21 cellular contexts compared by ENCODE assay signal in the genomic region with DNA sequence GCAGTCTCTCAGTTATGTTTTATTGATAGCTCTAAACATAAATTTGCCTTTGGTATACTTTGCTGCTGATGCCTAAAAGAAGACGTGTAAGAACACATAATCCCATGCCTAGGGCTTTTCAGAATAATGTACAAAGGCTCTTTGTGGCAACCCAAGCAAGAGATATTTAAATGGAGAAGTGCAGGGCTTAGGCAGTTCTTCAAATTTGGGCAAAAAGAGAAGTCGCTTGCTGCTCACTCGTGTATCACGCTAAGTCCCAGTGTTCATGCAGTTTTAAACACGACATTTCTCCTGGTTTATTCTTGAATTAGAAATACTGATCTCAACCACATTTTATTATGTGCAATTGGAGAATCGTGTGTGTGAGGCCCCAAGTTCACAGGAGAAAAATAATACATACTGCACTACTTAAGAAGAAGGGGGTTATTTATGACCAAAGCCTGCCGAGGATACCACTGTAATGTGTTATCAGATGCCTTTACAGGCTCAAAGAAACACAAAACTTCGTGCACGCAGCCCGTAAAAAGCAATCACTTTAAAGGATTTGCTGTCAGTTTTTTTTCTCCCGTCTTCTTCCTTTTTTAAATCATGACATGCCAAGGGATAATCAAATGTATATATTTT. TPM values are rescaled to one million over a fixed set of nuclear protein-coding genes. Genes with fewer than 3 reads are reported as not detected.
"Had no signal": no experiment of that assay in that cellular context is flagged by ENCODE, and none has a peak within 500 bp of the region (broad histone marks: within the 10 kb centered on the region; RNA-seq: fewer than 3 reads in every experiment).

No MANE protein-coding gene starts in this region.

- H3K27ac Mint-ChIP-seq: activated naive CD4-positive, alpha-beta T cell treated with anti-CD3 and anti-CD28 coated beads, Interleukin-2, amount 50 U/mL, for 72 hours; memory B cell; naive thymus-derived CD8-positive, alpha-beta T cell; stimulated activated naive CD8-positive, alpha-beta T cell treated with anti-CD3 and anti-CD28 coated beads, Interleukin-15, amount 100 ng/mL, for 72 hours had no signal

- H3K4me3 Mint-ChIP-seq: memory B cell; naive thymus-derived CD8-positive, alpha-beta T cell; stimulated activated naive CD8-positive, alpha-beta T cell treated with anti-CD3 and anti-CD28 coated beads, Interleukin-15, amount 100 ng/mL, for 72 hours had no signal

- H3K9me3 ChIP-seq: adrenal gland, breast epithelium, heart left ventricle, pancreas, right lobe of liver, suprapubic skin, transverse colon had no signal

- ATAC-seq: activated naive CD4-positive, alpha-beta T cell treated with anti-CD3 and anti-CD28 coated beads, Interleukin-2, amount 50 U/mL, for 72 hours; heart left ventricle; left ventricle myocardium superior; naive thymus-derived CD8-positive, alpha-beta T cell; pancreas; right lobe of liver; stimulated activated naive CD8-positive, alpha-beta T cell treated with anti-CD3 and anti-CD28 coated beads, Interleukin-15, amount 100 ng/mL, for 72 hours had no signal

- H3K4me3 ChIP-seq: adrenal gland, breast epithelium, coronary artery, heart left ventricle, pancreas, right lobe of liver, smooth muscle cell, suprapubic skin, transverse colon had no signal

- H3K36me3 ChIP-seq: adrenal gland, breast epithelium, heart left ventricle, pancreas, right lobe of liver, suprapubic skin, transverse colon, WERI-Rb-1 had no signal

- H3K4me1 ChIP-seq: adrenal gland, breast epithelium, heart left ventricle, pancreas, right lobe of liver, suprapubic skin, transverse colon had no signal

- DNase-seq: activated CD4-positive, alpha-beta T cell treated with anti-CD3 and anti-CD28 coated beads for 1 hour; activated gamma-delta T cell; adrenal gland; heart left ventricle; kidney glomerular epithelial cell; left ventricle myocardium superior; naive thymus-derived CD8-positive, alpha-beta T cell; pancreas; right lobe of liver; stimulated activated CD4-positive, alpha-beta T cell treated with anti-CD3 and anti-CD28 coated beads, Interleukin-4, amount 100 ng/mL, for 1 hour; stimulated activated naive CD8-positive, alpha-beta T cell treated with anti-CD3 and anti-CD28 coated beads, Interleukin-15, amount 100 ng/mL, for 72 hours; transverse colon; WERI-Rb-1 had no signal

- H3K4me1 Mint-ChIP-seq: memory B cell; naive thymus-derived CD8-positive, alpha-beta T cell; stimulated activated naive CD8-positive, alpha-beta T cell treated with anti-CD3 and anti-CD28 coated beads, Interleukin-15, amount 100 ng/mL, for 72 hours had no signal

- H3K27ac ChIP-seq: adrenal gland, breast epithelium, coronary artery, heart left ventricle, pancreas, right lobe of liver, suprapubic skin, transverse colon, WERI-Rb-1 had no signal

- H3K27me3 ChIP-seq: pancreas, right lobe of liver had no signal

- H3K36me3 Mint-ChIP-seq: activated naive CD4-positive, alpha-beta T cell treated with anti-CD3 and anti-CD28 coated beads, Interleukin-2, amount 50 U/mL, for 72 hours; memory B cell; naive thymus-derived CD8-positive, alpha-beta T cell had no signal

RNA-seq across cellular contexts. Expression of a gene that starts 22.5 kb away (rescaled TPM):
- total RNA-seq: activated CD8-positive, alpha-beta memory T cell treated with anti-CD3 and anti-CD28 coated beads for 36 hours; activated naive CD4-positive, alpha-beta T cell treated with anti-CD3 and anti-CD28 coated beads, Interleukin-2, amount 50 U/mL, for 72 hours; astrocyte; left ventricle myocardium superior; naive thymus-derived CD8-positive, alpha-beta T cell; right lobe of liver; smooth muscle cell had no signal
- polyA plus RNA-seq: naive thymus-derived CD8-positive, alpha-beta T cell; smooth muscle cell had no signal
